Comparison of ENCODE assay signal across 1 cellular context in the genomic region with DNA sequence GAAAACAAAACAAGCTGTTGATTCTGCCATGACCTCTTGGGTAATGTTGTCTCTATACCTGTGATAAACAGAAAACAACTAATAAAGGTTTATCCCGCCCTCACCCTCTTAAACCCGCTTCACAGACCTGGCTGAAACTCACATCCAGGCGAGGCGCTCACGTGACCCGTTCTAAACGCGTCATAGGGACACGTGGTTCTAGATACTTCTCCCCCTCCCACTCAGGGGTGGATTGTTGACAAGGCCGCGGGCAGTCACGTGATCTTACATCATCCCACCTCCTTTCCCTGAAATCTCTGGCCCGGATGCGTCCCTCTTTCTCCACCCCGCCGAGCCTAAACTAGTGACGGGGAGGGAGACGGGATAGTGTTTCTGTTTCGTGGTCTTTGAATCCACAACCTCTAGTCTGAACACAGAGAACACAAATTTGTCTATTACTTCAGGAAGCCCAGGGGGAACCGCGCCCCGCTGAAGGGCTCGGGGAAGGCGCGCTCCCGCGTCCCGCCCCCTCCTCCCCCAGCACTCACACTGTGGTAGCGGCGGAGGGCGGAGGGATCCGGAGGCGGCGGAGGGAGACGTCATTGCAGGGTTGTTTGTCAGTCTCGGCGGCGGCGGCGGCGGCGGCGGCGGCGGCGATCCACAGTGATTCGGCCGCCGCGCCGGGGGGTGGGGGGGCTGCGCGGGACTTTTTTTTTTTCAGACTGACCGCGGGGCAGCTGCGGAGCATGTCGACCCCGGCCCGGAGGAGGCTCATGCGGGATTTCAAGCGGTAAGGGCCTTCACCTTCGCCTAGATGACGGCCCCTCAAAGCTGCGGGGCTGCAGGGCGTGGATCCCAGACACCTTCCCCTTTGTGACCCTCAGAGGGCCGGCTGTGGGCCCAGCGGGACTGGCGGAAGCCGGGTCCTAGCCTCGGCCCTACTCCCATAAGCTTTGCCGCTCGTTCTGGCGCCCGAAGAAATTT.
TF ChIP-seq lines count a peak whose summit lies in the region.

UBE2B (plus strand) TSS at position 699 of the 963 bp plus-strand sequence; CDS start at position 726, 27 bp downstream.

TF ChIP-seq in HepG2, 621 proteins besides CTCF, POLR2A, EP300 and RAD21 (continued from another document and continues in another):
- TF ChIP-seq ZNF280D (CRISPR knock-in tag; IDR thresholded peaks at IDR 0.05) (no peak), SMARCC2 (IDR thresholded peaks at IDR 0.05) (no peak), ISL2 (CRISPR knock-in tag; IDR thresholded peaks at IDR 0.05) (peak; percentile 52; the same call in 1 of the 2 replicates), NR3C1 (CRISPR knock-in tag; IDR thresholded peaks at IDR 0.05) (no peak), NFAT5 (CRISPR knock-in tag; IDR thresholded peaks at IDR 0.05) (peak; percentile 71; the same call in 1 of the 2 replicates), PHF5A (CRISPR knock-in tag; IDR thresholded peaks at IDR 0.05; ENCODE audit: low read depth, unreplicated experiment) (no peak), ZNF276 (CRISPR knock-in tag; IDR thresholded peaks at IDR 0.05; ENCODE audit: low read depth) (no peak), FOXA3 (CRISPR knock-in tag; IDR thresholded peaks at IDR 0.05) (peak; percentile 87), ZSCAN5A (CRISPR knock-in tag; IDR thresholded peaks at IDR 0.05; ENCODE audit: borderline replicate concordance) (peak; percentile 85; the same call in 1 of the 2 replicates), HOXA3 (CRISPR knock-in tag; IDR thresholded peaks at IDR 0.05) (peak; percentile 85), DMTF1 (CRISPR knock-in tag; IDR thresholded peaks at IDR 0.05) (no peak), DPF2 (CRISPR knock-in tag; IDR thresholded peaks at IDR 0.05; ENCODE audit: borderline replicate concordance, low read depth) (no peak), KLF9 (CRISPR knock-in tag; IDR thresholded peaks at IDR 0.05; ENCODE audit: low read depth) (peak; percentile 48; the same call in 1 of the 2 replicates), CEBPB (IDR thresholded peaks at IDR 0.05; ENCODE audit: borderline replicate concordance, low read depth, low read length) (peak; percentile 81; the same call in 1 of the 2 replicates), KAT8 (CRISPR knock-in tag; IDR thresholded peaks at IDR 0.05) (peak; percentile 91), ZNF597 (CRISPR knock-in tag; IDR thresholded peaks at IDR 0.05) (no peak), JUND (CRISPR knock-in tag; IDR thresholded peaks at IDR 0.05) (peak; percentile 33; the same call in 1 of the 2 replicates)
- TF ChIP-seq, protein P1, sequence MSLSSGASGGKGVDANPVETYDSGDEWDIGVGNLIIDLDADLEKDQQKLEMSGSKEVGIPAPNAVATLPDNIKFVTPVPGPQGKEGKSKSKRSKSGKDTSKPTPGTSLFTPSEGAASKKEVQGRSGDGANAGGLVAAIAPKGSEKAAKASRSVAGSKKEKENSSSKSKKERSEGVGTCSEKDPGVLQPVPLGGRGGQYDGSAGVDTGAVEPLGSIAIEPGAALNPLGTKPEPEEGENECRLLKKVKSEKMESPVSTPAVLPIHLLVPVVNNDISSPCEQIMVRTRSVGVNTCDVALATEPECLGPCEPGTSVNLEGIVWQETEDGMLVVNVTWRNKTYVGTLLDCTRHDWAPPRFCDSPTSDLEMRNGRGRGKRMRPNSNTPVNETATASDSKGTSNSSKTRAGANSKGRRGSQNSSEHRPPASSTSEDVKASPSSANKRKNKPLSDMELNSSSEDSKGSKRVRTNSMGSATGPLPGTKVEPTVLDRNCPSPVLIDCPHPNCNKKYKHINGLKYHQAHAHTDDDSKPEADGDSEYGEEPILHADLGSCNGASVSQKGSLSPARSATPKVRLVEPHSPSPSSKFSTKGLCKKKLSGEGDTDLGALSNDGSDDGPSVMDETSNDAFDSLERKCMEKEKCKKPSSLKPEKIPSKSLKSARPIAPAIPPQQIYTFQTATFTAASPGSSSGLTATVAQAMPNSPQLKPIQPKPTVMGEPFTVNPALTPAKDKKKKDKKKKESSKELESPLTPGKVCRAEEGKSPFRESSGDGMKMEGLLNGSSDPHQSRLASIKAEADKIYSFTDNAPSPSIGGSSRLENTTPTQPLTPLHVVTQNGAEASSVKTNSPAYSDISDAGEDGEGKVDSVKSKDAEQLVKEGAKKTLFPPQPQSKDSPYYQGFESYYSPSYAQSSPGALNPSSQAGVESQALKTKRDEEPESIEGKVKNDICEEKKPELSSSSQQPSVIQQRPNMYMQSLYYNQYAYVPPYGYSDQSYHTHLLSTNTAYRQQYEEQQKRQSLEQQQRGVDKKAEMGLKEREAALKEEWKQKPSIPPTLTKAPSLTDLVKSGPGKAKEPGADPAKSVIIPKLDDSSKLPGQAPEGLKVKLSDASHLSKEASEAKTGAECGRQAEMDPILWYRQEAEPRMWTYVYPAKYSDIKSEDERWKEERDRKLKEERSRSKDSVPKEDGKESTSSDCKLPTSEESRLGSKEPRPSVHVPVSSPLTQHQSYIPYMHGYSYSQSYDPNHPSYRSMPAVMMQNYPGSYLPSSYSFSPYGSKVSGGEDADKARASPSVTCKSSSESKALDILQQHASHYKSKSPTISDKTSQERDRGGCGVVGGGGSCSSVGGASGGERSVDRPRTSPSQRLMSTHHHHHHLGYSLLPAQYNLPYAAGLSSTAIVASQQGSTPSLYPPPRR (CRISPR knock-in tag; IDR thresholded peaks at IDR 0.05; ENCODE audit: borderline replicate concordance) = peak; percentile 58; the same call in 1 of the 2 replicates
- TF ChIP-seq, protein P2, sequence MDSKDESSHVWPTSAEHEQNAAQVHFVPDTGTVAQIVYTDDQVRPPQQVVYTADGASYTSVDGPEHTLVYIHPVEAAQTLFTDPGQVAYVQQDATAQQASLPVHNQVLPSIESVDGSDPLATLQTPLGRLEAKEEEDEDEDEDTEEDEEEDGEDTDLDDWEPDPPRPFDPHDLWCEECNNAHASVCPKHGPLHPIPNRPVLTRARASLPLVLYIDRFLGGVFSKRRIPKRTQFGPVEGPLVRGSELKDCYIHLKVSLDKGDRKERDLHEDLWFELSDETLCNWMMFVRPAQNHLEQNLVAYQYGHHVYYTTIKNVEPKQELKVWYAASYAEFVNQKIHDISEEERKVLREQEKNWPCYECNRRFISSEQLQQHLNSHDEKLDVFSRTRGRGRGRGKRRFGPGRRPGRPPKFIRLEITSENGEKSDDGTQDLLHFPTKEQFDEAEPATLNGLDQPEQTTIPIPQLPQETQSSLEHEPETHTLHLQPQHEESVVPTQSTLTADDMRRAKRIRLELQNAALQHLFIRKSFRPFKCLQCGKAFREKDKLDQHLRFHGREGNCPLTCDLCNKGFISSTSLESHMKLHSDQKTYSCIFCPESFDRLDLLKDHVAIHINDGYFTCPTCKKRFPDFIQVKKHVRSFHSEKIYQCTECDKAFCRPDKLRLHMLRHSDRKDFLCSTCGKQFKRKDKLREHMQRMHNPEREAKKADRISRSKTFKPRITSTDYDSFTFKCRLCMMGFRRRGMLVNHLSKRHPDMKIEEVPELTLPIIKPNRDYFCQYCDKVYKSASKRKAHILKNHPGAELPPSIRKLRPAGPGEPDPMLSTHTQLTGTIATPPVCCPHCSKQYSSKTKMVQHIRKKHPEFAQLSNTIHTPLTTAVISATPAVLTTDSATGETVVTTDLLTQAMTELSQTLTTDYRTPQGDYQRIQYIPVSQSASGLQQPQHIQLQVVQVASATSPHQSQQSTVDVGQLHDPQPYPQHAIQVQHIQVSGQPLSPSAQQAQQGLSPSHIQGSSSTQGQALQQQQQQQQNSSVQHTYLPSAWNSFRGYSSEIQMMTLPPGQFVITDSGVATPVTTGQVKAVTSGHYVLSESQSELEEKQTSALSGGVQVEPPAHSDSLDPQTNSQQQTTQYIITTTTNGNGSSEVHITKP (CRISPR knock-in tag; IDR thresholded peaks at IDR 0.05; ENCODE audit: low read depth) = peak; percentile 99
